ENCODE assay signal across 8 cellular contexts in genomic region chr20:25195962-25196700, GRCh38. TPM values are rescaled to one million over a fixed set of nuclear protein-coding genes. Genes with fewer than 3 reads are reported as not detected.
DNase-seq lines count a peak whose midpoint lies in the region; ATAC-seq and TF ChIP-seq lines count a peak whose summit lies in the region.

No MANE protein-coding gene starts in this region.

- H3K36me3 Mint-ChIP-seq in T-helper 1 cell treated with Interleukin-12 subunit alpha and Interleukin-12 subunit beta and Interleukin-4 antibody, amounts not matched to agents 30 μg/mL and 1 μg/mL, for 36 hours (ENCODE audit: low read depth): peaks cover 2% of the 10 kb centered on the region

- peak overlapping the region; percentile 80 to 95 (median 90) for H3K4me3 ChIP-seq in BLaER1 treated with 17β-estradiol and CSF1 and Interleukin-3, amounts not matched to agents 10 nM and 100 nM
- peak overlapping the region; percentile 84 for H3K4me3 ChIP-seq in effector memory CD4-positive, alpha-beta T cell (ENCODE audit: insufficient read depth, low read depth, low read length, poor library complexity, severe bottlenecking)
- peak overlapping the region; percentile 77 to 92 (median 86) for H3K4me3 ChIP-seq in upper lobe of left lung

- no peaks in the 10 kb centered on the region; a peak in 1 of 22 replicates for H3K36me3 ChIP-seq in BLaER1 treated with 17β-estradiol and CSF1 and Interleukin-3, amounts not matched to agents 10 nM and 100 nM
- no peaks in the 10 kb centered on the region for H3K36me3 ChIP-seq in effector memory CD4-positive, alpha-beta T cell (ENCODE audit: control insufficient read depth, insufficient read depth, low read length)
- no peaks in the 10 kb centered on the region for H3K36me3 ChIP-seq in upper lobe of left lung

- peaks cover 36 to 48% (median 40%) of the 10 kb centered on the region in 10 experiments for H3K4me1 ChIP-seq in BLaER1 treated with 17β-estradiol and CSF1 and Interleukin-3, amounts not matched to agents 10 nM and 100 nM
- peaks cover 14% of the 10 kb centered on the region for H3K4me1 ChIP-seq in effector memory CD4-positive, alpha-beta T cell (ENCODE audit: control insufficient read depth, insufficient read depth, low read length, poor library complexity, severe bottlenecking)
- H3K4me1 ChIP-seq in upper lobe of left lung: peaks cover 16 to 27% (median 22%) of the 10 kb centered on the region in 4 donors

- H3K27ac Mint-ChIP-seq in T-helper 1 cell treated with Interleukin-12 subunit alpha and Interleukin-12 subunit beta and Interleukin-4 antibody, amounts not matched to agents 30 μg/mL and 1 μg/mL, for 36 hours: peak overlapping the region; percentile 71

- H3K4me3 Mint-ChIP-seq in T-helper 1 cell treated with Interleukin-12 subunit alpha and Interleukin-12 subunit beta and Interleukin-4 antibody, amounts not matched to agents 30 μg/mL and 1 μg/mL, for 36 hours: peak overlapping the region; percentile 91

- TF ChIP-seq CTCF in upper lobe of left lung (IDR thresholded peaks at IDR 0.05): peak in 1 of 6 experiments; percentile 7

- peak overlapping the region; percentile 65 to 85 (median 80) for H3K27ac ChIP-seq in BLaER1 treated with 17β-estradiol and CSF1 and Interleukin-3, amounts not matched to agents 10 nM and 100 nM
- peak overlapping the region; percentile 76 for H3K27ac ChIP-seq in effector memory CD4-positive, alpha-beta T cell (ENCODE audit: insufficient read depth, low read length, poor library complexity, severe bottlenecking)
- peak overlapping the region; percentile 80 to 89 (median 85) for H3K27ac ChIP-seq in upper lobe of left lung

- H3K9ac ChIP-seq in BLaER1 treated with 17β-estradiol and CSF1 and Interleukin-3, amounts not matched to agents 10 nM and 100 nM: peak overlapping the region; percentile 79 to 91 (median 86)

- no peaks in the 10 kb centered on the region for H3K9me3 Mint-ChIP-seq in T-helper 1 cell treated with Interleukin-12 subunit alpha and Interleukin-12 subunit beta and Interleukin-4 antibody, amounts not matched to agents 30 μg/mL and 1 μg/mL, for 36 hours

- H3K9me3 ChIP-seq in BLaER1 treated with 17β-estradiol and CSF1 and Interleukin-3, amounts not matched to agents 10 nM and 100 nM (replicated peaks in 1 of 11): peaks cover 0 to 9% (median 7%) of the 10 kb centered on the region in 11 experiments; a peak in 17 of 22 replicates
- H3K9me3 ChIP-seq in effector memory CD4-positive, alpha-beta T cell (ENCODE audit: control insufficient read depth, low read length): no peaks in the 10 kb centered on the region
- H3K9me3 ChIP-seq in upper lobe of left lung: no peaks in the 10 kb centered on the region

- H3K27me3 ChIP-seq in BLaER1 treated with 17β-estradiol and CSF1 and Interleukin-3, amounts not matched to agents 10 nM and 100 nM: no peaks in the 10 kb centered on the region
- H3K27me3 ChIP-seq in effector memory CD4-positive, alpha-beta T cell (replicated peaks; ENCODE audit: control insufficient read depth, insufficient read depth, low read length, poor library complexity, severe bottlenecking): no peaks in the 10 kb centered on the region
- H3K27me3 ChIP-seq in upper lobe of left lung: no peaks in the 10 kb centered on the region

- peak overlapping the region; percentile 93 to 100 (median 98) for H3K4me2 ChIP-seq in BLaER1 treated with 17β-estradiol and CSF1 and Interleukin-3, amounts not matched to agents 10 nM and 100 nM

- peaks cover 0 to 47% (median 31%) of the 10 kb centered on the region in 11 experiments; a peak in 19 of 22 replicates for H4K20me1 ChIP-seq in BLaER1 treated with 17β-estradiol and CSF1 and Interleukin-3, amounts not matched to agents 10 nM and 100 nM

- peaks cover 21% of the 10 kb centered on the region for H3K4me1 Mint-ChIP-seq in T-helper 1 cell treated with Interleukin-12 subunit alpha and Interleukin-12 subunit beta and Interleukin-4 antibody, amounts not matched to agents 30 μg/mL and 1 μg/mL, for 36 hours (ENCODE audit: low read depth)

- no peaks in the 10 kb centered on the region for H3K27me3 Mint-ChIP-seq in T-helper 1 cell treated with Interleukin-12 subunit alpha and Interleukin-12 subunit beta and Interleukin-4 antibody, amounts not matched to agents 30 μg/mL and 1 μg/mL, for 36 hours (ENCODE audit: low read depth)

- 1 to 7% methylated on average over 12 to 25 of the region's 34 CpGs for WGBS in upper lobe of left lung, 2 donors

- no peak for TF ChIP-seq POLR2A in upper lobe of left lung (IDR thresholded peaks at IDR 0.05)

- peak in 1 of 3 donors; percentile 11 for DNase-seq in effector memory CD4-positive, alpha-beta T cell
- DNase-seq in mucosa of gallbladder (ENCODE audit: low spot score) (peak; percentile 51), upper lobe of left lung (no peak), 8988T (no peak)

- ATAC-seq in GM19043 (IDR thresholded peaks at IDR 0.05; ENCODE audit: low read depth, unreplicated experiment) (peak; percentile 23), HG03521 (IDR thresholded peaks at IDR 0.05; ENCODE audit: unreplicated experiment) (peak; percentile 7), upper lobe of left lung (ENCODE audit: low FRiP score in 2 of 2) (peak; percentile 42 to 70)

- no peak for TF ChIP-seq EP300 in upper lobe of left lung (IDR thresholded peaks at IDR 0.05)

RNA-seq across cellular contexts. Expression of gene ENTPD6, which starts 0.6 kb away (rescaled TPM):
- total RNA-seq in mucosa of gallbladder: 133 TPM
- 100 to 1,000 TPM in 2 of 6 donors, 10 to 100 TPM in 4; 53.7 to 170 (median 81.7) TPM for total RNA-seq in upper lobe of left lung

RNA-seq across cellular contexts. Expression of gene PYGB, which starts 51.8 kb away (rescaled TPM):
- total RNA-seq in mucosa of gallbladder: 99.5 TPM
- total RNA-seq in upper lobe of left lung: 100 to 1,000 TPM in 3 of 6 donors, 10 to 100 TPM in 3; 59.4 to 128 (median 98.4) TPM
